In the genomic region with DNA sequence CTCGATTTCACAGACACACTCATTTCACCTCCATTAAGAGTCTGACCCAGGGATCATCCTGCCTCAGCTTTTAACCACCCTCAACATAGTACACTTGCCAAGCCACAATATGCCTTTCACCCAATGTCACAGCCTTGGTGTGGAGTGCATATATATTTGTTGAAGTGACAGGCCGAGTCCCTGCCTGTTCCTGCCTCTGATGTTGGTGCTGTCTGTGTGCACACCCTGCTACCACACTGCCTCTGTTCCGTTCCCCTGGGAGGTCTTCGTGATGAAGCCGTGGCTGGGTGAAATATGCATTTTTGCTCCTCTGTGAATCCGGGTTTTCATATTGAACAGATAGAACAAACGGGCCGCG, we compare ENCODE assay signal across 11 cellular contexts.
DNase-seq lines count a peak whose midpoint lies in the region; ATAC-seq, FAIRE-seq and TF ChIP-seq lines count a peak whose summit lies in the region.
"Had no signal": no experiment of that assay in that cellular context is flagged by ENCODE, and none has a peak within 500 bp of the region (broad histone marks: within the 10 kb centered on the region; RNA-seq: fewer than 3 reads in every experiment).

No MANE protein-coding gene starts in this region.

- WGBS in right cardiac atrium = 61% methylated on average over 9 of the region's 9 CpGs

- H3K9me3 Mint-ChIP-seq in nephron = no peaks in the 10 kb centered on the region
- H3K9me3 Mint-ChIP-seq: activated CD4-positive, alpha-beta memory T cell treated with anti-CD3 and anti-CD28 coated beads, Interleukin-2, amount 10 ng/mL, durations not matched to agents 7 days and 5 days had no signal

- H3K27ac ChIP-seq in right cardiac atrium (ENCODE audit: low read length) = peak overlapping the region; percentile 27

- H3K4me3 ChIP-seq in right cardiac atrium (ENCODE audit: low read length) = no peak overlapping the region
- H3K4me3 ChIP-seq: ovary had no signal

- H3K27me3 ChIP-seq in right cardiac atrium (ENCODE audit: control insufficient read depth, insufficient read depth) = no peaks in the 10 kb centered on the region
- H3K27me3 ChIP-seq: ovary had no signal

- intact Hi-C loops in right cardiac atrium (cut with DNase I) (loop anchor here in 1 of 4 donors (5.0 kb wide), 1 partner anchor 90 kb away; a partner anchor contains a TSS), left ventricle myocardium superior (cut with micrococcal nuclease) (no loop called here)

- ATAC-seq in right cardiac atrium (no peak), left ventricle myocardium superior (no peak), T-helper 17 cell (no peak), HG02870 (IDR thresholded peaks at IDR 0.05; ENCODE audit: unreplicated experiment) (no peak)

- peaks cover 11% of the 10 kb centered on the region for H3K4me1 Mint-ChIP-seq in T-helper 17 cell
- peaks cover 55% of the 10 kb centered on the region for H3K4me1 Mint-ChIP-seq in nephron

- TF ChIP-seq CTCF in nephron (IDR thresholded peaks at IDR 0.05; ENCODE audit: unreplicated experiment in 3 of 3) = no peak

- H3K27ac Mint-ChIP-seq in T-helper 17 cell (peak overlapping the region; percentile 53), nephron (peak overlapping the region; percentile 93 to 94 (median 94))
- H3K27ac Mint-ChIP-seq: activated CD4-positive, alpha-beta memory T cell treated with anti-CD3 and anti-CD28 coated beads, Interleukin-2, amount 10 ng/mL, durations not matched to agents 7 days and 5 days had no signal

- DNase-seq in right cardiac atrium (no peak), left ventricle myocardium superior (no peak), T-helper 17 cell (no peak), mesenteric fat pad (ENCODE audit: low spot score) (no peak), NCI-H1105 treated with DMSO at 0.1 percent for 48 hours (lab: John Stamatoyannopoulos, UW) (no peak), HTR-8/SVneo (ENCODE audit: insufficient read length, low spot score) (no peak)
- DNase-seq: activated CD4-positive, alpha-beta memory T cell treated with anti-CD3 and anti-CD28 coated beads, Interleukin-2, amount 10 ng/mL, durations not matched to agents 7 days and 5 days; NCI-H69 had no signal

- H3K4me3 Mint-ChIP-seq in T-helper 17 cell (no peak overlapping the region), nephron (peak overlapping the region in 1 of 3 experiments; percentile 40)
- H3K4me3 Mint-ChIP-seq: activated CD4-positive, alpha-beta memory T cell treated with anti-CD3 and anti-CD28 coated beads, Interleukin-2, amount 10 ng/mL, durations not matched to agents 7 days and 5 days had no signal

- no peak for FAIRE-seq in HTR-8/SVneo (lab: Jason Lieb, UNC)

- peaks cover 18% of the 10 kb centered on the region for H3K4me1 ChIP-seq in right cardiac atrium (ENCODE audit: control insufficient read depth, insufficient read depth, low read length)

- H3K9me3 ChIP-seq in right cardiac atrium (ENCODE audit: control insufficient read depth, low read length) (no peaks in the 10 kb centered on the region), T-helper 17 cell (ENCODE audit: control insufficient read depth, low read length, poor library complexity, severe bottlenecking) (no peaks in the 10 kb centered on the region)
- H3K9me3 ChIP-seq: ovary had no signal

- H3K27me3 Mint-ChIP-seq in T-helper 17 cell (no peaks in the 10 kb centered on the region), nephron (ENCODE audit: low read depth) (no peaks in the 10 kb centered on the region)
- H3K27me3 Mint-ChIP-seq: activated CD4-positive, alpha-beta memory T cell treated with anti-CD3 and anti-CD28 coated beads, Interleukin-2, amount 10 ng/mL, durations not matched to agents 7 days and 5 days had no signal

- H3K36me3 Mint-ChIP-seq in T-helper 17 cell (ENCODE audit: low read depth) = peaks cover 2% of the 10 kb centered on the region
- peaks cover 40% of the 10 kb centered on the region for H3K36me3 Mint-ChIP-seq in nephron (ENCODE audit: low read depth)
